Comparison of ENCODE assay signal across 13 cellular contexts in the genomic region with DNA sequence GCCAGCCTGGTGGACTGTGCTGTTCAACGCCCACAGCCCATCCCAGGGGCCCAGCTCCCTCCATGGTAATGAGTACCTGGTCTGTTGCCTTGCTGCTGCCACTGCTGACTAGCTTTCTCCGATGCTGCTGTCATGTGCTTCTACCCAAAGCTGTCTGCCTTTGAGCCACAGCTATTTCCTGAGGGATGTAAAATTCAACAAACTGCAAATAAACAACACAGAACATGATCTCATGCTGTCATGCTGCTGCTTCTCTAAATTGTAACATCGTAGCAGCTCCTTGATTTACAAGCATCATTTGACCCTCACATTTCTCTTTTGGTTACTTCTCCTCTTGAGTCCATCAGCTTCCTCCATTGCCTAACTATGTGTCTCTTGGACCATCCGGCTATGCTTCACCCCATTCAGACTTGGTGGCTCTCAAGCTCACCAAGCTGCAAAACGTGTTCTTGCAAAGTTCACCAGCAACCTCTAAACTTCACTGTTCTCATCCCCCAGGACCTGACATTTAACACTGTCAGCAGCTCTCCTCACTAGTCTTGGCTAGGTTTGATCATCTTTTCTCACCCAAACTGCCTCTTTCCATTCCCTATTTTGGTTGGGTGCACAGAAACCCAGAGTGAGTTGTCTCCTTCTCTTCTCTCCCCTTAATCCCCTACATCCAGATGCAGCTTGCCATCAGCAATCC. TPM values are rescaled to one million over a fixed set of nuclear protein-coding genes. Genes with fewer than 3 reads are reported as not detected.
DNase-seq lines count a peak whose midpoint lies in the region; ATAC-seq and TF ChIP-seq lines count a peak whose summit lies in the region.
"Had no signal": no experiment of that assay in that cellular context is flagged by ENCODE, and none has a peak within 500 bp of the region (broad histone marks: within the 10 kb centered on the region; RNA-seq: fewer than 3 reads in every experiment).

No MANE protein-coding gene starts in this region.

- peak; percentile 39 for ATAC-seq in Right ventricle myocardium superior (ENCODE audit: poor library complexity)
- peak; percentile 44 for ATAC-seq in naive thymus-derived CD4-positive, alpha-beta T cell
- ATAC-seq in GM19455 (IDR thresholded peaks at IDR 0.05; ENCODE audit: unreplicated experiment) = no peak
- ATAC-seq: HCT116, Panc1 had no signal

- H3K27ac ChIP-seq in right atrium auricular region = no peak overlapping the region
- H3K27ac ChIP-seq in naive thymus-derived CD4-positive, alpha-beta T cell (ENCODE audit: low read depth, low read length) = peak overlapping the region; percentile 19
- H3K27ac ChIP-seq: C4-2B had no signal

- H3K27me3 ChIP-seq in right atrium auricular region = no peaks in the 10 kb centered on the region
- no peaks in the 10 kb centered on the region for H3K27me3 ChIP-seq in naive thymus-derived CD4-positive, alpha-beta T cell (ENCODE audit: control insufficient read depth in 2 of 2, insufficient read depth in 2 of 2, low read length in 2 of 2)

- H3K36me3 Mint-ChIP-seq in brain = peaks cover 46% of the 10 kb centered on the region
- H3K36me3 Mint-ChIP-seq in naive thymus-derived CD4-positive, alpha-beta T cell = peaks cover 11 to 36% (median 19%) of the 10 kb centered on the region in 5 donors

- no peaks in the 10 kb centered on the region for H3K36me3 ChIP-seq in right atrium auricular region
- peaks cover 0 to 4% (median 0%) of the 10 kb centered on the region in 3 experiments for H3K36me3 ChIP-seq in naive thymus-derived CD4-positive, alpha-beta T cell (ENCODE audit: control insufficient read depth in 2 of 3, insufficient read depth in 3 of 3, low read length in 3 of 3)

- TF ChIP-seq CTCF in right atrium auricular region (IDR thresholded peaks at IDR 0.05) = no peak
- no peak for TF ChIP-seq CTCF in brain (conservative IDR thresholded peaks at IDR 0.05)
- TF ChIP-seq CTCF in lower leg skin (IDR thresholded peaks at IDR 0.05) = no peak

- POLR2A ChIA-PET in naive thymus-derived CD4-positive, alpha-beta T cell (lab: Charles Lee) = interaction anchor here (0.7 to 2.1 kb wide), 9 partner anchors 9 to 174 kb away, joined by 3 to 9 read pairs (median 4); no protein-coding TSS in a partner anchor

- H3K4me3 ChIP-seq in right atrium auricular region (no peak overlapping the region), lower leg skin (ENCODE audit: low read depth, poor library complexity, severe bottlenecking) (no peak overlapping the region)
- no peak overlapping the region for H3K4me3 ChIP-seq in naive thymus-derived CD4-positive, alpha-beta T cell (ENCODE audit: low read length)

- H3K4me3 Mint-ChIP-seq in brain = peak overlapping the region in 2 of 5 experiments; percentile 6 to 10
- H3K4me3 Mint-ChIP-seq in naive thymus-derived CD4-positive, alpha-beta T cell = peak overlapping the region; percentile 23 to 77 (median 50)

- TF ChIP-seq POLR2A in lower leg skin (IDR thresholded peaks at IDR 0.05) = no peak

- DNase-seq in Right ventricle myocardium superior = no peak
- no peak for DNase-seq in right atrium auricular region (ENCODE audit: low spot score)
- no peak for DNase-seq in naive thymus-derived CD4-positive, alpha-beta T cell
- DNase-seq in lower leg skin (ENCODE audit: low spot score in 2 of 2) = no peak
- DNase-seq in germinal center (ENCODE audit: low spot score) = no peak
- no peak for DNase-seq in NK-92 treated with Interleukin-12 subunit alpha and Interleukin-12 subunit beta, amount 100 ng/mL, for 24 hours (lab: John Stamatoyannopoulos, UW)
- DNase-seq: KBM-7, NCI-H2171 treated with DMSO at 0.1 percent for 48 hours had no signal

- H3K9me3 ChIP-seq in right atrium auricular region = no peaks in the 10 kb centered on the region
- no peaks in the 10 kb centered on the region for H3K9me3 ChIP-seq in naive thymus-derived CD4-positive, alpha-beta T cell (ENCODE audit: control insufficient read depth in 2 of 3, low read length in 3 of 3)

- H3K4me1 ChIP-seq in right atrium auricular region = peaks cover 0 to 26% of the 10 kb centered on the region in 2 donors
- H3K4me1 ChIP-seq in naive thymus-derived CD4-positive, alpha-beta T cell (ENCODE audit: control insufficient read depth in 2 of 2, insufficient read depth in 2 of 2, low read length in 2 of 2) = peaks cover 35 to 45% of the 10 kb centered on the region in 2 donors

- H3K27ac Mint-ChIP-seq in brain = peak overlapping the region in 4 of 5 experiments; percentile 32 to 80 (median 60)
- H3K27ac Mint-ChIP-seq in naive thymus-derived CD4-positive, alpha-beta T cell = peak overlapping the region; percentile 48 to 90 (median 75)

- H3K27me3 Mint-ChIP-seq in brain = no peaks in the 10 kb centered on the region
- H3K27me3 Mint-ChIP-seq in naive thymus-derived CD4-positive, alpha-beta T cell = no peaks in the 10 kb centered on the region

- intact Hi-C loops in Right ventricle myocardium superior (cut with DNase I) = no loop called here
- intact Hi-C loops in naive thymus-derived CD4-positive, alpha-beta T cell (cut with micrococcal nuclease) = loop anchor here (1.0 to 2.0 kb wide), 3 partner anchors 8 to 14 kb away; no protein-coding TSS in a partner anchor
- intact Hi-C loops in lower leg skin (cut with DNase I; ENCODE audit: low total_unique reads) = no loop called here

- H3K4me1 Mint-ChIP-seq in brain = peaks cover 61% of the 10 kb centered on the region
- H3K4me1 Mint-ChIP-seq in naive thymus-derived CD4-positive, alpha-beta T cell = peaks cover 36 to 85% (median 79%) of the 10 kb centered on the region in 7 donors

- peaks cover 0 to 6% (median 3%) of the 10 kb centered on the region in 5 experiments for H3K9me3 Mint-ChIP-seq in brain
- H3K9me3 Mint-ChIP-seq in naive thymus-derived CD4-positive, alpha-beta T cell = no peaks in the 10 kb centered on the region

- CTCF ChIA-PET in naive thymus-derived CD4-positive, alpha-beta T cell (lab: Charles Lee) = interaction anchor here (1.2 to 1.4 kb wide), 2 partner anchors 8 to 59 kb away, joined by 3 to 7 read pairs; no protein-coding TSS in a partner anchor

- WGBS in lower leg skin, 2 donors = 52 to 55% methylated on average over 5 of the region's 5 CpGs

RNA-seq across cellular contexts. Expression of gene FYN, which starts 54.6 kb away (rescaled TPM):
- total RNA-seq in Right ventricle myocardium superior = 40.6 TPM
- total RNA-seq in right atrium auricular region = 10 to 100 TPM; 78.9 to 98.7 TPM
- 338 TPM for polyA plus RNA-seq in brain (ENCODE audit: insufficient read depth, low read depth, low replicate concordance)
- total RNA-seq in naive thymus-derived CD4-positive, alpha-beta T cell = 100 to 1,000 TPM; 200 to 720 (median 447) TPM
- polyA plus RNA-seq in naive thymus-derived CD4-positive, alpha-beta T cell = 100 to 1,000 TPM; 226 to 330 TPM
- total RNA-seq in lower leg skin = 10 to 100 TPM; 56.3 to 96.4 (median 81.8) TPM

Comparison
In these comparisons a context has a peak if more than half of its experiments do, and no peak if none do; other contexts are left out.
1. intact Hi-C loops: an anchor here in naive thymus-derived CD4-positive, alpha-beta T cell (1.0 to 2.0 kb wide); none called in Right ventricle myocardium superior and lower leg skin.